19 cellular contexts compared by ENCODE assay signal in the genomic region with DNA sequence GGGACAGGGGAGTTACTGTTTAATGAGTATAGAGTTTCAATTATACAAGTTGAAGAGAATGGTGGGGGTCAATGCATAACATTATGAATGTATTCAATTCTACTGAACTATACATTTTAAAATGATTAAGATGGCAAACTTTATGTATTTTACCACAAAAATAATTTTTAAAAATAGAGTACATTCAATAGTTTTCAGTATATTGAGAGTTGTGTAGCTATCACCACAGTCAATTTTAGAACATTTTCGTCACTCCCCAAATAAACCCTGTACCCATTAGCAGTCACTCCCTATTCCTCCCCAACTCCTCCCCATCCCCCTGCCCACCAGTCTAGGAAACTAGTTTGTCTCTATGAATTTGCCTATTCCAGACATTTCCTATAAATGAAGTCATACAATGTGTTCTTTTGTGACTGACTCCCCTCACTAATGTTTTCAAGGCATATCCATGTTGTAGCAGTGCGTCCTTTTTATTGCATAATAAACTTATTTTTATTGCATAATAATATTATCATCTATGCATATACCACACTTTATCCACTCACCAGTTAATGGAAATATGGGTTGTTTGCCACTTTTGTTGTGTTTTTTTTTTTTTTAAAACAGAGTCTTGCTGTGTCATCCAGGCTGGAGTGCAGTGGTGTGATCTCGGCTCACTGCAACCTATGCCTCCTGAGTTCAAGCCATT. TPM values are rescaled to one million over a fixed set of nuclear protein-coding genes. Genes with fewer than 3 reads are reported as not detected.
DNase-seq lines count a peak whose midpoint lies in the region; ATAC-seq, FAIRE-seq and TF ChIP-seq lines count a peak whose summit lies in the region.
"Had no signal": no experiment of that assay in that cellular context is flagged by ENCODE, and none has a peak within 500 bp of the region (broad histone marks: within the 10 kb centered on the region; RNA-seq: fewer than 3 reads in every experiment).

No MANE protein-coding gene starts in this region.

- peaks cover 9 to 97% (median 63%) of the 10 kb centered on the region in 10 experiments for H3K4me1 ChIP-seq in BLaER1 treated with 17β-estradiol and CSF1 and Interleukin-3, amounts not matched to agents 10 nM and 100 nM
- H3K4me1 ChIP-seq in K562 (replicated peaks in 1 of 2; ENCODE audit: control insufficient read depth in 2 of 2, insufficient read depth in 2 of 2, low read length in 2 of 2) (no peaks in the 10 kb centered on the region), neutrophil (ENCODE audit: control insufficient read depth in 1 of 2, insufficient read depth in 1 of 2, low read depth in 1 of 2, low read length in 1 of 2) (peaks cover 60 to 70% of the 10 kb centered on the region in 2 experiments)
- H3K4me1 ChIP-seq: HAP-1 had no signal

- no peak for FAIRE-seq in K562 (lab: Jason Lieb, UNC)
- FAIRE-seq: G401.6, GM12891, H1, HTR-8/SVneo had no signal

- no peaks in the 10 kb centered on the region for H4K20me1 ChIP-seq in BLaER1 treated with 17β-estradiol and CSF1 and Interleukin-3, amounts not matched to agents 10 nM and 100 nM
- H4K20me1 ChIP-seq in K562 (replicated peaks; ENCODE audit: control insufficient read depth, insufficient read depth, low read length) = no peaks in the 10 kb centered on the region

- H3K4me2 ChIP-seq in BLaER1 treated with 17β-estradiol and CSF1 and Interleukin-3, amounts not matched to agents 10 nM and 100 nM = peak overlapping the region in 4 of 11 experiments; percentile 73 to 79 (median 76); a peak in 7 of 22 replicates
- no peak overlapping the region for H3K4me2 ChIP-seq in K562 (ENCODE audit: insufficient read depth, low read length)

- no peaks in the 10 kb centered on the region for H3K27me3 ChIP-seq in BLaER1 treated with 17β-estradiol and CSF1 and Interleukin-3, amounts not matched to agents 10 nM and 100 nM
- H3K27me3 ChIP-seq in HL-60 (ENCODE audit: insufficient read depth, poor library complexity, severe bottlenecking) (no peaks in the 10 kb centered on the region), K562 (ENCODE audit: control insufficient read depth in 2 of 2, insufficient read depth in 2 of 2, low read length in 2 of 2) (no peaks in the 10 kb centered on the region), neutrophil (no peaks in the 10 kb centered on the region)

- no peaks in the 10 kb centered on the region; the same call in 2 of the 3 replicates for H3K79me2 ChIP-seq in K562 (ENCODE audit: control insufficient read depth, insufficient read depth, low read length)

- 94% methylated on average over 3 of the region's 3 CpGs for WGBS in K562 (ENCODE audit: insufficient coverage, low coverage, missing lambda C conversion rate)

- DNase-seq in HL-60 (ENCODE audit: low read depth in 1 of 2, low spot score in 1 of 2) (no peak), K562 (ENCODE audit: extremely low read depth in 1 of 4, low spot score in 3 of 4) (no peak), occipital lobe (lab: John Stamatoyannopoulos, UW) (no peak), retina (no peak), DMS 273 (lab: John Stamatoyannopoulos, UW; ENCODE audit: unreplicated experiment) (no peak)
- DNase-seq: ACHN; C1 segment of cervical spinal cord; CD4-positive, alpha-beta memory T cell; DMS153; DMS79 treated with DMSO at 0.1 percent for 48 hours; EL; HFFc6 had no signal

- in situ Hi-C loops in K562 (cut with MboI) = no loop called here

- peaks cover 7 to 44% (median 25%) of the 10 kb centered on the region in 11 experiments; a peak in 17 of 22 replicates for H3K36me3 ChIP-seq in BLaER1 treated with 17β-estradiol and CSF1 and Interleukin-3, amounts not matched to agents 10 nM and 100 nM
- peaks cover 38% of the 10 kb centered on the region for H3K36me3 ChIP-seq in K562 (ENCODE audit: control insufficient read depth, insufficient read depth, low read length)
- H3K36me3 ChIP-seq in neutrophil = peaks cover 9% of the 10 kb centered on the region

- no peak overlapping the region for H3K9ac ChIP-seq in BLaER1 treated with 17β-estradiol and CSF1 and Interleukin-3, amounts not matched to agents 10 nM and 100 nM
- H3K9ac ChIP-seq in K562 (ENCODE audit: insufficient read depth in 1 of 2, low read depth in 2 of 2, low read length in 2 of 2) = no peak overlapping the region

- intact Hi-C loops in K562 (cut with micrococcal nuclease) = no loop called here

- H3K9me1 ChIP-seq in K562 (ENCODE audit: control insufficient read depth, insufficient read depth, low read length) = no peaks in the 10 kb centered on the region

- no TSS peak for BruUV-seq in K562 (replicated peaks; lab: Mats Ljungman, UMichigan)

- no peak for TF ChIP-seq EP300 in K562 (IDR thresholded peaks at IDR 0.05; ENCODE audit: low read length)

- CTCF ChIA-PET in K562 (lab: Yijun Ruan, JAX; ENCODE audit: low intra/inter-chr PET ratio) = no interaction called here

- no peak for TF ChIP-seq POLR2A in K562 (conservative IDR thresholded peaks at IDR 0.05)

- no peak overlapping the region for H3K4me3 ChIP-seq in BLaER1 treated with 17β-estradiol and CSF1 and Interleukin-3, amounts not matched to agents 10 nM and 100 nM
- no peak overlapping the region for H3K4me3 ChIP-seq in HL-60 (replicated peaks; ENCODE audit: insufficient read depth, low read length)
- no peak overlapping the region for H3K4me3 ChIP-seq in K562
- H3K4me3 ChIP-seq in neutrophil (ENCODE audit: low read depth in 1 of 2, low read length in 1 of 2) = no peak overlapping the region
- H3K4me3 ChIP-seq: HAP-1 had no signal

- H3K9me3 ChIP-seq in BLaER1 treated with 17β-estradiol and CSF1 and Interleukin-3, amounts not matched to agents 10 nM and 100 nM (replicated peaks in 1 of 11) = peaks cover 5 to 17% (median 12%) of the 10 kb centered on the region in 11 experiments; a peak in 18 of 22 replicates
- H3K9me3 ChIP-seq in K562 (replicated peaks; ENCODE audit: control insufficient read depth, insufficient read depth, low read depth, low read length) = no peaks in the 10 kb centered on the region; the same call in 1 of the 2 replicates
- no peaks in the 10 kb centered on the region for H3K9me3 ChIP-seq in neutrophil

- peak overlapping the region in 6 of 11 experiments; percentile 52 to 85 (median 64); a peak in 9 of 22 replicates for H3K27ac ChIP-seq in BLaER1 treated with 17β-estradiol and CSF1 and Interleukin-3, amounts not matched to agents 10 nM and 100 nM
- peak overlapping the region; percentile 94; the same call in 1 of the 2 replicates for H3K27ac ChIP-seq in HL-60 (replicated peaks)
- H3K27ac ChIP-seq in K562 (ENCODE audit: extremely low read depth, low read depth, low read length) = no peak overlapping the region
- peak overlapping the region; percentile 6 for H3K27ac ChIP-seq in neutrophil

- ATAC-seq in K562 = no peak

- POLR2A ChIA-PET in K562 (lab: Yijun Ruan, JAX) = no interaction called here

- TF ChIP-seq CTCF in HL-60 (IDR thresholded peaks at IDR 0.05; ENCODE audit: insufficient read depth, low read length) (no peak), K562 (IDR thresholded peaks at IDR 0.05 in 2 of 3, conservative IDR thresholded peaks at IDR 0.05 in 1 of 3; ENCODE audit: insufficient read depth in 2 of 3, low read depth in 1 of 3, low read length in 3 of 3) (no peak), neutrophil (IDR thresholded peaks at IDR 0.05) (no peak)

- no peak for TF ChIP-seq RAD21 in K562 (CRISPR knock-in tag; conservative IDR thresholded peaks at IDR 0.05 in 1 of 2, IDR thresholded peaks at IDR 0.05 in 1 of 2)

- no peak overlapping the region for H2AFZ ChIP-seq in K562 (ENCODE audit: low read depth, low read length)

TF ChIP-seq in K562, 482 proteins besides CTCF, POLR2A, EP300 and RAD21:
- TF ChIP-seq CEBPG (CRISPR knock-in tag; IDR thresholded peaks at IDR 0.05) (no peak), CEBPG (tag; conservative IDR thresholded peaks at IDR 0.05 in 1 of 2, IDR thresholded peaks at IDR 0.05 in 1 of 2) (peak in 1 of 2 experiments; percentile 85; a peak in 2 of 4 replicates), TAL1 (IDR thresholded peaks at IDR 0.05) (no peak), OTX1 (CRISPR knock-in tag; IDR thresholded peaks at IDR 0.05) (no peak), CEBPB (tag; IDR thresholded peaks at IDR 0.05) (peak; percentile 66), ZNF766 (CRISPR knock-in tag; conservative IDR thresholded peaks at IDR 0.05) (no peak), SMARCA4 (IDR thresholded peaks at IDR 0.05) (no peak), ZNF324 (CRISPR knock-in tag; IDR thresholded peaks at IDR 0.05) (no peak), RBM22 (IDR thresholded peaks at IDR 0.05; ENCODE audit: low read depth, low read length, poor library complexity, severe bottlenecking) (no peak)
- TF ChIP-seq, protein P1, sequence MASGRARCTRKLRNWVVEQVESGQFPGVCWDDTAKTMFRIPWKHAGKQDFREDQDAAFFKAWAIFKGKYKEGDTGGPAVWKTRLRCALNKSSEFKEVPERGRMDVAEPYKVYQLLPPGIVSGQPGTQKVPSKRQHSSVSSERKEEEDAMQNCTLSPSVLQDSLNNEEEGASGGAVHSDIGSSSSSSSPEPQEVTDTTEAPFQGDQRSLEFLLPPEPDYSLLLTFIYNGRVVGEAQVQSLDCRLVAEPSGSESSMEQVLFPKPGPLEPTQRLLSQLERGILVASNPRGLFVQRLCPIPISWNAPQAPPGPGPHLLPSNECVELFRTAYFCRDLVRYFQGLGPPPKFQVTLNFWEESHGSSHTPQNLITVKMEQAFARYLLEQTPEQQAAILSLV (tag; IDR thresholded peaks at IDR 0.05) = no peak

RNA-seq across cellular contexts. Expression of a gene that starts 52.5 kb away (rescaled TPM):
- 41.9 and 57.7 TPM in 2 replicates for total RNA-seq in K562 (2011; cell fraction: chromatin; rRNA removed; ENCODE audit: low replicate concordance)
- 29.5 and 31.2 TPM in 2 replicates for total RNA-seq in K562 (2011; cell fraction: nucleolus; rRNA removed)
- total RNA-seq in K562 (2011; cell fraction: nucleoplasm; rRNA removed) = 35.3 and 46.4 TPM in 2 replicates
- total RNA-seq in K562 (2014; rRNA removed) (7.9 and 10.2 TPM in 2 replicates), K562 (2014; rRNA removed; fragmentation: Illumina TruSeq; extraction: Trizol) (7.3 and 12.3 TPM in 2 replicates), K562 (2015; rRNA removed; fragmentation: Illumina TruSeq; extraction: Trizol) (5.4 TPM in 2 replicates), K562 (2021) (19.2 and 22.5 TPM in 2 replicates), occipital lobe (5.9 TPM)
- polyA plus RNA-seq in K562 (2011; rRNA removed) (9.1 and 11.3 TPM in 2 replicates), K562 (2014; fragmentation: Illumina TruSeq; extraction: Trizol) (6.6 and 8.2 TPM in 2 replicates), K562 (2014; fragmentation: Nextera tagmentation; extraction: Ambion mirVana) (1 to 10 TPM; 2.1 to 4.3 TPM), K562 (2014; rRNA removed) (7.0 and 8.6 TPM in 2 replicates)
- polyA plus RNA-seq in K562 (2011; cell fraction: cytosol; rRNA removed) = 3.3 and 5.2 TPM in 2 replicates
- polyA plus RNA-seq in K562 (2011; cell fraction: nucleus; rRNA removed) = 9.2 and 9.7 TPM in 2 replicates
- polyA plus RNA-seq in K562 (2012) = 5.1 and 14.2 TPM in 2 replicates
- 8.2 and 11.4 TPM in 2 replicates for polyA minus RNA-seq in K562 (2011; rRNA and poly(A)+ RNA removed)
- 4.9 and 5.2 TPM in 2 replicates for polyA minus RNA-seq in K562 (2011; cell fraction: cytosol; rRNA and poly(A)+ RNA removed)
- polyA minus RNA-seq in K562 (2011; cell fraction: nucleus; rRNA and poly(A)+ RNA removed) = 8.3 and 12.1 TPM in 2 replicates
